ENCODE assay signal across 19 cellular contexts in the genomic region with DNA sequence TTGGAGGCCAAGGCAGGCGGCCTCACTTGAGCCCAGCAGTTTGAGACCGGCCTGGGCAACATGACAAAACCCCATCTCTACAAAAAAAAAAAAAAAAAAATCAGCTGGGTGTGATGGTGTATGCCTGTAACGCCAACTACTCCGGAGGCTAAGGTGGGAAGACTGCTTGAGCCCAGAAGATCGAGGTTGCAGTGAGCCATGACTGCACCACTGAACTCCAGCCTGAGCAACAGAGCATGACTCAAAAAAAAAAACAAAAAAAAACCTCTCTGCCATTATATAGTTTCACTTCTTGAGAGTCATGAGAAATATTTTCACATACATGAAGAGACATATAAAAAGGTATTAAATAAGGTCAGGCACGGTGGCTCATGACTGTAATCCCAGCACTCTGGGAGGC. TPM values are rescaled to one million over a fixed set of nuclear protein-coding genes. Genes with fewer than 3 reads are reported as not detected.
A peak's percentile ranks its signal among the peaks of the same experiment; 100 is the strongest.
DNase-seq lines count a peak whose midpoint lies in the region; ATAC-seq and TF ChIP-seq lines count a peak whose summit lies in the region.
"Had no signal": no experiment of that assay in that cellular context is flagged by ENCODE, and none has a peak within 500 bp of the region (broad histone marks: within the 10 kb centered on the region; RNA-seq: fewer than 3 reads in every experiment).

No MANE protein-coding gene starts in this region.

- H4K20me1 ChIP-seq in BLaER1 treated with 17β-estradiol and CSF1 and Interleukin-3, amounts not matched to agents 10 nM and 100 nM: no peaks in the 10 kb centered on the region
- H4K20me1 ChIP-seq in IMR-90 (ENCODE audit: insufficient read depth, low read length): no peaks in the 10 kb centered on the region

- H3K4ac ChIP-seq in IMR-90 (ENCODE audit: low read depth, low read length): no peak overlapping the region

- TF ChIP-seq CTCF in IMR-90 (conservative IDR thresholded peaks at IDR 0.05; ENCODE audit: low read depth, low read length) (no peak), psoas muscle (IDR thresholded peaks at IDR 0.05) (no peak)

- H4K91ac ChIP-seq in IMR-90 (ENCODE audit: insufficient read depth, low read depth, low read length): no peak overlapping the region

- no CpG with 5 or more reads among the region's 6 CpGs for WGBS in IMR-90 (ENCODE audit: extremely low coverage in 2 of 2, insufficient read length in 1 of 2), 2 experiments
- WGBS in psoas muscle, 3 donors: 84 to 91% (median 86%) methylated on average over 6 of the region's 6 CpGs

- no peak overlapping the region for H2AFZ ChIP-seq in IMR-90 (replicated peaks; ENCODE audit: low read length, poor library complexity)

- TF ChIP-seq POLR2A in IMR-90 (IDR thresholded peaks at IDR 0.05; ENCODE audit: low read depth, low read length): no peak

- H4K5ac ChIP-seq in IMR-90 (ENCODE audit: low read depth, low read length): no peak overlapping the region

- no peak overlapping the region for H3K18ac ChIP-seq in IMR-90 (ENCODE audit: low read depth, low read length)

- no peak overlapping the region for H3K14ac ChIP-seq in IMR-90 (replicated peaks; ENCODE audit: low read depth, low read length)

- CTCF ChIA-PET in IMR-90 (lab: Yijun Ruan, JAX): no interaction called here

- no peaks in the 10 kb centered on the region for H3K27me3 ChIP-seq in BLaER1 treated with 17β-estradiol and CSF1 and Interleukin-3, amounts not matched to agents 10 nM and 100 nM
- H3K27me3 ChIP-seq in IMR-90 (ENCODE audit: control insufficient read depth, insufficient read depth, low read length) (no peaks in the 10 kb centered on the region), psoas muscle (ENCODE audit: insufficient read depth in 3 of 3, low read length in 2 of 3) (no peaks in the 10 kb centered on the region)
- H3K27me3 ChIP-seq: gastroesophageal sphincter, vagina had no signal

- H2BK5ac ChIP-seq in IMR-90 (ENCODE audit: low read depth, low read length, poor library complexity, severe bottlenecking): no peak overlapping the region

- H2BK120ac ChIP-seq in IMR-90 (ENCODE audit: low read depth, low read length): no peak overlapping the region

- POLR2A ChIA-PET in IMR-90 (lab: Charles Lee; ENCODE audit: unreplicated experiment): no interaction called here

- H3K79me1 ChIP-seq in IMR-90 (ENCODE audit: low read depth in 1 of 2, low read length in 2 of 2): no peaks in the 10 kb centered on the region

- H3K36me3 ChIP-seq in BLaER1 treated with 17β-estradiol and CSF1 and Interleukin-3, amounts not matched to agents 10 nM and 100 nM: no peaks in the 10 kb centered on the region
- H3K36me3 ChIP-seq in IMR-90 (ENCODE audit: control insufficient read depth, insufficient read depth, low read length) (no peaks in the 10 kb centered on the region), psoas muscle (ENCODE audit: insufficient read depth in 1 of 2, low read depth in 1 of 2) (no peaks in the 10 kb centered on the region)
- H3K36me3 ChIP-seq: gastroesophageal sphincter, vagina had no signal

- no peak overlapping the region for H3K4me3 ChIP-seq in BLaER1 treated with 17β-estradiol and CSF1 and Interleukin-3, amounts not matched to agents 10 nM and 100 nM
- H3K4me3 ChIP-seq in IMR-90 (ENCODE audit: insufficient read depth, low read depth, low read length) (no peak overlapping the region), psoas muscle (no peak overlapping the region)
- H3K4me3 ChIP-seq: gastroesophageal sphincter, vagina had no signal

- no peaks in the 10 kb centered on the region for H3K9me1 ChIP-seq in IMR-90 (ENCODE audit: insufficient read depth, low read length)

- H3K56ac ChIP-seq in IMR-90 (ENCODE audit: extremely low read depth, insufficient read depth, low read length): no peak overlapping the region

- no peak for TF ChIP-seq RAD21 in IMR-90 (IDR thresholded peaks at IDR 0.05; ENCODE audit: low read length)

- intact Hi-C loops in IMR-90 (cut with micrococcal nuclease) (no loop called here), psoas muscle (cut with DNase I) (no loop called here), posterior cingulate gyrus (cut with DNase I) (no loop called here)

- in situ Hi-C loops in IMR-90 (cut with MboI; ENCODE audit: low sequenced_read_pairs): no loop called here

- H3K4me1 ChIP-seq in BLaER1 treated with 17β-estradiol and CSF1 and Interleukin-3, amounts not matched to agents 10 nM and 100 nM: peaks cover 0 to 15% (median 6%) of the 10 kb centered on the region in 10 experiments; a peak in 9 of 20 replicates
- H3K4me1 ChIP-seq in IMR-90 (ENCODE audit: control insufficient read depth, insufficient read depth, low read length) (no peaks in the 10 kb centered on the region), psoas muscle (no peaks in the 10 kb centered on the region)
- H3K4me1 ChIP-seq: vagina had no signal

- no peaks in the 10 kb centered on the region for H3K9me3 ChIP-seq in BLaER1 treated with 17β-estradiol and CSF1 and Interleukin-3, amounts not matched to agents 10 nM and 100 nM (replicated peaks in 1 of 11)
- H3K9me3 ChIP-seq in IMR-90 (ENCODE audit: control insufficient read depth, insufficient read depth, low read length) (no peaks in the 10 kb centered on the region), psoas muscle (no peaks in the 10 kb centered on the region)
- H3K9me3 ChIP-seq: gastroesophageal sphincter, vagina had no signal

- H2BK15ac ChIP-seq in IMR-90 (ENCODE audit: low read depth, low read length): peak overlapping the region; percentile 4; the same call in 1 of the 3 replicates

- no peak overlapping the region for H2BK20ac ChIP-seq in IMR-90 (ENCODE audit: low read depth, low read length)

- DNase-seq in IMR-90 (no peak), psoas muscle (no peak), posterior cingulate gyrus (no peak), AML-193 (lab: John Stamatoyannopoulos, UW) (no peak)
- DNase-seq in central memory CD4-positive, alpha-beta T cell: no peak
- DNase-seq: activated CD4-positive, alpha-beta T cell treated with anti-CD3 and anti-CD28 coated beads, Interleukin-2, amount 50 U/mL, for 1 hour; activated naive CD4-positive, alpha-beta T cell treated with anti-CD3 and anti-CD28 coated beads, Interleukin-2, amount 10 ng/mL, durations not matched to agents 7 days and 5 days; activated T-cell treated with anti-CD3 and anti-CD28 coated beads for 4 hours; CD8-positive, alpha-beta T cell; EL; KBM-7; NCI-H1105; NCI-H748 treated with DMSO at 0.1 percent for 48 hours; stimulated activated CD4-positive, alpha-beta T cell treated with anti-CD3 and anti-CD28 coated beads, Interleukin-15, amount 100 ng/mL, for 24 hours had no signal

- dilution Hi-C loops in IMR-90 (cut with HindIII; ENCODE audit: low sequenced_read_pairs, unreplicated experiment): no loop called here

- BruUV-seq in IMR-90 (replicated peaks; lab: Mats Ljungman, UMichigan): no TSS peak

- ATAC-seq in GM19395 (IDR thresholded peaks at IDR 0.05; ENCODE audit: unreplicated experiment) (peak; percentile 79), HG02852 (IDR thresholded peaks at IDR 0.05; ENCODE audit: unreplicated experiment) (peak; percentile 84), IMR-90 (ENCODE audit: low read depth) (no peak), psoas muscle (no peak)
- ATAC-seq: CD8-positive, alpha-beta T cell; gastroesophageal sphincter had no signal

- peak overlapping the region in 8 of 11 experiments; percentile 5 to 45 (median 25); a peak in 8 of 22 replicates for H3K4me2 ChIP-seq in BLaER1 treated with 17β-estradiol and CSF1 and Interleukin-3, amounts not matched to agents 10 nM and 100 nM
- H3K4me2 ChIP-seq in IMR-90 (ENCODE audit: low read depth, low read length): no peak overlapping the region

- no peak overlapping the region for H2AK9ac ChIP-seq in IMR-90 (replicated peaks; ENCODE audit: low read depth, low read length, poor library complexity)

- H4K8ac ChIP-seq in IMR-90 (ENCODE audit: low read depth in 2 of 2, low read length in 2 of 2): no peak overlapping the region

- H2AK5ac ChIP-seq in IMR-90 (ENCODE audit: low read depth, low read length): peak overlapping the region; percentile 85; the same call in 1 of the 2 replicates

- H3K9ac ChIP-seq in BLaER1 treated with 17β-estradiol and CSF1 and Interleukin-3, amounts not matched to agents 10 nM and 100 nM: no peak overlapping the region
- H3K9ac ChIP-seq in IMR-90 (ENCODE audit: low read depth, low read length): no peak overlapping the region

- H3K23ac ChIP-seq in IMR-90 (ENCODE audit: low read depth, low read length): no peak overlapping the region

- no peak overlapping the region for H3K27ac ChIP-seq in BLaER1 treated with 17β-estradiol and CSF1 and Interleukin-3, amounts not matched to agents 10 nM and 100 nM
- no peak overlapping the region for H3K27ac ChIP-seq in IMR-90 (ENCODE audit: insufficient read depth, low read length)
- H3K27ac ChIP-seq in psoas muscle: no peak overlapping the region
- H3K27ac ChIP-seq: gastroesophageal sphincter, vagina had no signal

TF ChIP-seq in IMR-90, 13 proteins besides CTCF, POLR2A, EP300 and RAD21 (continues in another document):
- TF ChIP-seq SMC3 (IDR thresholded peaks at IDR 0.05; ENCODE audit: low read depth, low read length) (no peak), RFX5 (IDR thresholded peaks at IDR 0.05; ENCODE audit: low read depth, low read length) (no peak), NFE2L2 (IDR thresholded peaks at IDR 0.05; ENCODE audit: low read depth, low read length) (no peak), MAZ (IDR thresholded peaks at IDR 0.05; ENCODE audit: borderline replicate concordance, low read depth, low read length) (no peak), CHD1 (IDR thresholded peaks at IDR 0.05; ENCODE audit: low read depth, low read length) (no peak), RCOR1 (IDR thresholded peaks at IDR 0.05; ENCODE audit: insufficient replicate concordance, low read length) (no peak)
- TF ChIP-seq, protein P1, sequence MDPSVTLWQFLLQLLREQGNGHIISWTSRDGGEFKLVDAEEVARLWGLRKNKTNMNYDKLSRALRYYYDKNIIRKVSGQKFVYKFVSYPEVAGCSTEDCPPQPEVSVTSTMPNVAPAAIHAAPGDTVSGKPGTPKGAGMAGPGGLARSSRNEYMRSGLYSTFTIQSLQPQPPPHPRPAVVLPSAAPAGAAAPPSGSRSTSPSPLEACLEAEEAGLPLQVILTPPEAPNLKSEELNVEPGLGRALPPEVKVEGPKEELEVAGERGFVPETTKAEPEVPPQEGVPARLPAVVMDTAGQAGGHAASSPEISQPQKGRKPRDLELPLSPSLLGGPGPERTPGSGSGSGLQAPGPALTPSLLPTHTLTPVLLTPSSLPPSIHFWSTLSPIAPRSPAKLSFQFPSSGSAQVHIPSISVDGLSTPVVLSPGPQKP (IDR thresholded peaks at IDR 0.05; ENCODE audit: borderline replicate concordance, low read depth, low read length): no peak

RNA-seq across cellular contexts. Expression of gene CP, which starts 45.9 kb away (rescaled TPM):
- total RNA-seq in IMR-90 (2012; rRNA removed) (0.28 TPM in 1 of 2 replicates, not detected in the other), psoas muscle (1 to 10 TPM; 1.0 to 3.5 (median 1.8) TPM)
- polyA plus RNA-seq in IMR-90 (2012; rRNA removed) (not detected in 2 replicates), psoas muscle (1 to 10 TPM in 2 of 3 donors, under 1 TPM in 1; 0.23 to 2.3 (median 2.2) TPM)
- not detected in 2 replicates for polyA plus RNA-seq in IMR-90 (2012; cell fraction: cytosol; rRNA removed)
- polyA plus RNA-seq in IMR-90 (2012; cell fraction: nucleus; rRNA removed; ENCODE audit: low replicate concordance): 0.07 TPM in 1 of 2 replicates, not detected in the other
- total RNA-seq: CD8-positive, alpha-beta T cell had no signal

Comparison
In these comparisons a context has a peak if more than half of its experiments do, and no peak if none do; other contexts are left out.
1. ATAC-seq: peak in GM19395 (single experiment) and HG02852 (single experiment); none in IMR-90 (single experiment) and psoas muscle (0 of 4).